1 cellular context compared by ENCODE assay signal in the genomic region with DNA sequence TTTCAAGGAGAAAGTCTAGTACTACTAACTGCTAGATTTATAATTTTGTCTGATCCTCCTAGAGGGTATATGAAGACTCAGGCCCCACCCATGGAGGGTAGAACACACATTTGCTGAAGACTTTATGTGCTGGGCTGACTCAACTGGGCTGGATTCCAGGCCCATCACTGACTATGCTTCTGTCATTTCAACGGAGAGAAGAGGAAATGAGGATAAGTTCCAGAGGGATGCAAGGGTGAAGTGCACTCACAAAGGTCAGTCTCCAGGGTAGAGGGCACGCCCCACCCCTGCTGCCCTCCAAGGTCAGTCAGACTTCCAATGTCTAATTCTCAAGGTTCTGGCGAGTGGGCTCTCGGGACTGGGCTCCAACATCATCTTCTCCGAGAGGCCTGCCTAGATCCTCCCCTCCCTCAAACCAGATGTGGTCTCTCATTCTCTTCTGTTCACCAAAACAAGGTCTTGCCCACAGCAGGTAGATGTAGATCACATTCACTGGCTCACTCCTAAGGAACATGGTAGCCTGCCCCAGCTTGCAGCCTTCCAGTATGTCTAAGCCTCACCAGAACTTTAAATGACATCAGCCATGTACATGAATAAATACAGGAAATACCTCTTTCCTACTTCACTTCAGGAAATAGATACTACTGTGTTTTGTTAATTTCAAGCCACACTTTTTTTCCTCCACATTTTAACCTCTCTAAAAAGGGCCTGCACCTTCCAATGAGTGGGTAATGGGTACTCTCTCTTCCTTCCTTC.
TF ChIP-seq lines count a peak whose summit lies in the region.

No MANE protein-coding gene starts in this region.

TF ChIP-seq in liver, 16 proteins besides CTCF, POLR2A, EP300 and RAD21 (continued from another document):
- TF ChIP-seq, protein P1, sequence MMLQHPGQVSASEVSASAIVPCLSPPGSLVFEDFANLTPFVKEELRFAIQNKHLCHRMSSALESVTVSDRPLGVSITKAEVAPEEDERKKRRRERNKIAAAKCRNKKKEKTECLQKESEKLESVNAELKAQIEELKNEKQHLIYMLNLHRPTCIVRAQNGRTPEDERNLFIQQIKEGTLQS (IDR thresholded peaks at IDR 0.05): no peak
- no peak for TF ChIP-seq SP1 (IDR thresholded peaks at IDR 0.05)
- peak; percentile 23 for TF ChIP-seq RXRA (IDR thresholded peaks at IDR 0.05)
- peak; percentile 71 for TF ChIP-seq NR2F2 (IDR thresholded peaks at IDR 0.05)
